In the genomic region with DNA sequence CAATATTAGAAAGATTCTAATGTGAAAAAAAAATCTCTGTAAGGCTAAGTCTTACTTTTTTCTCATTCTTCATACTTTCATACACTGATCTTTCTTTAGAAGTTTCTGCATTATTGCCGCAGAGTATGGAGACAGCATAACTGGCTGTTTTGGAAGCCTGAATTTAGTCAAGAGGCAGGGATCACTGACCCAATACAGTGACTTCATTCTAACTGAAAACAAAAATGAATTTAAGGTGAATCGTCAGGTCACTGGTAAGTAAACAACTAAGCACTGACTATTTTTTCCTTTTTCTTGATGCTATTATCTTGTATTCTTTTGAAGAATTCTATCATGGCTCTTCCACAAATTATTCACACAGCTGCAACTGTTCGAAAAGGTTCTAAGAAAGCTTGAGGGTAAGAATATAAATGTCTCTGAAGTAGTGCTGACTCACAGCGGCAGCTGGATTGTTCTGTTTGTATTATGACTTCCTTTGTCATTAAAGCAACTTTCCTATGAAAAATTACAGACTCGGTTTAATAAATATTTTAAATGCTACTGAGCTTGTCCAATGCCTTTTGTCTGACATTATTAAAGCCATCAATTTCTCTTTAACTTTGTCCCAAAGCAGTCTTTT, we compare ENCODE assay signal across 1 cellular context.
TF ChIP-seq lines count a peak whose summit lies in the region.

No MANE protein-coding gene starts in this region.

TF ChIP-seq in GM12878, 131 proteins besides CTCF, POLR2A, EP300 and RAD21 (continued from another document):
- TF ChIP-seq ZNF274 (IDR thresholded peaks at IDR 0.05; ENCODE audit: insufficient read depth, insufficient read length) (no peak), SREBF1 (IDR thresholded peaks at IDR 0.05; ENCODE audit: low read length) (no peak), SMC3 (IDR thresholded peaks at IDR 0.05; ENCODE audit: borderline replicate concordance, low read length) (no peak), STAT1 (conservative IDR thresholded peaks at IDR 0.05) (no peak), ESRRA (IDR thresholded peaks at IDR 0.05; ENCODE audit: low read length) (no peak), TARDBP (IDR thresholded peaks at IDR 0.05; ENCODE audit: borderline replicate concordance) (no peak), MTA2 (IDR thresholded peaks at IDR 0.05; ENCODE audit: low read depth) (no peak), BHLHE40 (IDR thresholded peaks at IDR 0.05; ENCODE audit: borderline replicate concordance in 1 of 2, low read depth in 2 of 2, low read length in 1 of 2) (no peak), WRNIP1 (IDR thresholded peaks at IDR 0.05; ENCODE audit: borderline replicate concordance, low read depth, low read length) (no peak), ATF7 (IDR thresholded peaks at IDR 0.05; ENCODE audit: low read depth) (peak; percentile 43; the same call in 1 of the 2 replicates), CREM (IDR thresholded peaks at IDR 0.05; ENCODE audit: low read depth) (0 out of 2 replicates have a peak, but pooled peaks have one; percentile 9), RELA (IDR thresholded peaks at IDR 0.05; ENCODE audit: borderline replicate concordance, partially characterized antibody) (no peak), YBX1 (IDR thresholded peaks at IDR 0.05) (no peak), CEBPB (IDR thresholded peaks at IDR 0.05; ENCODE audit: borderline replicate concordance in 1 of 2, low read depth in 2 of 2, low read length in 2 of 2) (no peak)
- TF ChIP-seq, protein P1, sequence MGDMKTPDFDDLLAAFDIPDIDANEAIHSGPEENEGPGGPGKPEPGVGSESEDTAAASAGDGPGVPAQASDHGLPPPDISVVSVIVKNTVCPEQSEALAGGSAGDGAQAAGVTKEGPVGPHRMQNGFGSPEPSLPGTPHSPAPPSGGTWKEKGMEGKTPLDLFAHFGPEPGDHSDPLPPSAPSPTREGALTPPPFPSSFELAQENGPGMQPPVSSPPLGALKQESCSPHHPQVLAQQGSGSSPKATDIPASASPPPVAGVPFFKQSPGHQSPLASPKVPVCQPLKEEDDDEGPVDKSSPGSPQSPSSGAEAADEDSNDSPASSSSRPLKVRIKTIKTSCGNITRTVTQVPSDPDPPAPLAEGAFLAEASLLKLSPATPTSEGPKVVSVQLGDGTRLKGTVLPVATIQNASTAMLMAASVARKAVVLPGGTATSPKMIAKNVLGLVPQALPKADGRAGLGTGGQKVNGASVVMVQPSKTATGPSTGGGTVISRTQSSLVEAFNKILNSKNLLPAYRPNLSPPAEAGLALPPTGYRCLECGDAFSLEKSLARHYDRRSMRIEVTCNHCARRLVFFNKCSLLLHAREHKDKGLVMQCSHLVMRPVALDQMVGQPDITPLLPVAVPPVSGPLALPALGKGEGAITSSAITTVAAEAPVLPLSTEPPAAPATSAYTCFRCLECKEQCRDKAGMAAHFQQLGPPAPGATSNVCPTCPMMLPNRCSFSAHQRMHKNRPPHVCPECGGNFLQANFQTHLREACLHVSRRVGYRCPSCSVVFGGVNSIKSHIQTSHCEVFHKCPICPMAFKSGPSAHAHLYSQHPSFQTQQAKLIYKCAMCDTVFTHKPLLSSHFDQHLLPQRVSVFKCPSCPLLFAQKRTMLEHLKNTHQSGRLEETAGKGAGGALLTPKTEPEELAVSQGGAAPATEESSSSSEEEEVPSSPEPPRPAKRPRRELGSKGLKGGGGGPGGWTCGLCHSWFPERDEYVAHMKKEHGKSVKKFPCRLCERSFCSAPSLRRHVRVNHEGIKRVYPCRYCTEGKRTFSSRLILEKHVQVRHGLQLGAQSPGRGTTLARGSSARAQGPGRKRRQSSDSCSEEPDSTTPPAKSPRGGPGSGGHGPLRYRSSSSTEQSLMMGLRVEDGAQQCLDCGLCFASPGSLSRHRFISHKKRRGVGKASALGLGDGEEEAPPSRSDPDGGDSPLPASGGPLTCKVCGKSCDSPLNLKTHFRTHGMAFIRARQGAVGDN (IDR thresholded peaks at IDR 0.05) = peak; percentile 39
- TF ChIP-seq, protein P2, sequence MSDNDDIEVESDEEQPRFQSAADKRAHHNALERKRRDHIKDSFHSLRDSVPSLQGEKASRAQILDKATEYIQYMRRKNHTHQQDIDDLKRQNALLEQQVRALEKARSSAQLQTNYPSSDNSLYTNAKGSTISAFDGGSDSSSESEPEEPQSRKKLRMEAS (IDR thresholded peaks at IDR 0.05; ENCODE audit: low read depth, low read length) = no peak
- TF ChIP-seq, protein P3, sequence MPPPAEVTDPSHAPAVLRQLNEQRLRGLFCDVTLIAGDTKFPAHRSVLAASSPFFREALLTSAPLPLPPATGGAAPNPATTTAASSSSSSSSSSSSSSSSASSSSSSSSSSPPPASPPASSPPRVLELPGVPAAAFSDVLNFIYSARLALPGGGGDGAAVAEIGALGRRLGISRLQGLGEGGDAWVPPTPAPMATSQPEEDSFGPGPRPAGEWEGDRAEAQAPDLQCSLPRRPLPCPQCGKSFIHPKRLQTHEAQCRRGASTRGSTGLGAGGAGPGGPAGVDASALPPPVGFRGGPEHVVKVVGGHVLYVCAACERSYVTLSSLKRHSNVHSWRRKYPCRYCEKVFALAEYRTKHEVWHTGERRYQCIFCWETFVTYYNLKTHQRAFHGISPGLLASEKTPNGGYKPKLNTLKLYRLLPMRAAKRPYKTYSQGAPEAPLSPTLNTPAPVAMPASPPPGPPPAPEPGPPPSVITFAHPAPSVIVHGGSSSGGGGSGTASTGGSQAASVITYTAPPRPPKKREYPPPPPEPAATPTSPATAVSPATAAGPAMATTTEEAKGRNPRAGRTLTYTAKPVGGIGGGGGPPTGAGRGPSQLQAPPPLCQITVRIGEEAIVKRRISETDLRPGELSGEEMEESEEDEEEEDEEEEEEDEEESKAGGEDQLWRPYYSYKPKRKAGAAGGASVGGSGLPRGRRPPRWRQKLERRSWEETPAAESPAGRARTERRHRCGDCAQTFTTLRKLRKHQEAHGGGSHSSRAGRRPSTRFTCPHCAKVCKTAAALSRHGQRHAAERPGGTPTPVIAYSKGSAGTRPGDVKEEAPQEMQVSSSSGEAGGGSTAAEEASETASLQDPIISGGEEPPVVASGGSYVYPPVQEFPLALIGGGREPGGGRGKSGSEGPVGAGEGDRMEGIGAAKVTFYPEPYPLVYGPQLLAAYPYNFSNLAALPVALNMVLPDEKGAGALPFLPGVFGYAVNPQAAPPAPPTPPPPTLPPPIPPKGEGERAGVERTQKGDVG (CRISPR knock-in tag; IDR thresholded peaks at IDR 0.05) = no peak
- TF ChIP-seq, protein P4, sequence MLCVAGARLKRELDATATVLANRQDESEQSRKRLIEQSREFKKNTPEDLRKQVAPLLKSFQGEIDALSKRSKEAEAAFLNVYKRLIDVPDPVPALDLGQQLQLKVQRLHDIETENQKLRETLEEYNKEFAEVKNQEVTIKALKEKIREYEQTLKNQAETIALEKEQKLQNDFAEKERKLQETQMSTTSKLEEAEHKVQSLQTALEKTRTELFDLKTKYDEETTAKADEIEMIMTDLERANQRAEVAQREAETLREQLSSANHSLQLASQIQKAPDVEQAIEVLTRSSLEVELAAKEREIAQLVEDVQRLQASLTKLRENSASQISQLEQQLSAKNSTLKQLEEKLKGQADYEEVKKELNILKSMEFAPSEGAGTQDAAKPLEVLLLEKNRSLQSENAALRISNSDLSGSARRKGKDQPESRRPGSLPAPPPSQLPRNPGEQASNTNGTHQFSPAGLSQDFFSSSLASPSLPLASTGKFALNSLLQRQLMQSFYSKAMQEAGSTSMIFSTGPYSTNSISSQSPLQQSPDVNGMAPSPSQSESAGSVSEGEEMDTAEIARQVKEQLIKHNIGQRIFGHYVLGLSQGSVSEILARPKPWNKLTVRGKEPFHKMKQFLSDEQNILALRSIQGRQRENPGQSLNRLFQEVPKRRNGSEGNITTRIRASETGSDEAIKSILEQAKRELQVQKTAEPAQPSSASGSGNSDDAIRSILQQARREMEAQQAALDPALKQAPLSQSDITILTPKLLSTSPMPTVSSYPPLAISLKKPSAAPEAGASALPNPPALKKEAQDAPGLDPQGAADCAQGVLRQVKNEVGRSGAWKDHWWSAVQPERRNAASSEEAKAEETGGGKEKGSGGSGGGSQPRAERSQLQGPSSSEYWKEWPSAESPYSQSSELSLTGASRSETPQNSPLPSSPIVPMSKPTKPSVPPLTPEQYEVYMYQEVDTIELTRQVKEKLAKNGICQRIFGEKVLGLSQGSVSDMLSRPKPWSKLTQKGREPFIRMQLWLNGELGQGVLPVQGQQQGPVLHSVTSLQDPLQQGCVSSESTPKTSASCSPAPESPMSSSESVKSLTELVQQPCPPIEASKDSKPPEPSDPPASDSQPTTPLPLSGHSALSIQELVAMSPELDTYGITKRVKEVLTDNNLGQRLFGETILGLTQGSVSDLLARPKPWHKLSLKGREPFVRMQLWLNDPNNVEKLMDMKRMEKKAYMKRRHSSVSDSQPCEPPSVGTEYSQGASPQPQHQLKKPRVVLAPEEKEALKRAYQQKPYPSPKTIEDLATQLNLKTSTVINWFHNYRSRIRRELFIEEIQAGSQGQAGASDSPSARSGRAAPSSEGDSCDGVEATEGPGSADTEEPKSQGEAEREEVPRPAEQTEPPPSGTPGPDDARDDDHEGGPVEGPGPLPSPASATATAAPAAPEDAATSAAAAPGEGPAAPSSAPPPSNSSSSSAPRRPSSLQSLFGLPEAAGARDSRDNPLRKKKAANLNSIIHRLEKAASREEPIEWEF (IDR thresholded peaks at IDR 0.05; ENCODE audit: insufficient replicate concordance, low read depth, low read length) = no peak
